Comparison of ENCODE assay signal across 13 cellular contexts in genomic region chr5:88662801-88663360, GRCh38.
A peak's percentile ranks its signal among the peaks of the same experiment; 100 is the strongest.
DNase-seq lines count a peak whose midpoint lies in the region; ATAC-seq, FAIRE-seq and TF ChIP-seq lines count a peak whose summit lies in the region.
"Had no signal": no experiment of that assay in that cellular context is flagged by ENCODE, and none has a peak within 500 bp of the region (broad histone marks: within the 10 kb centered on the region; RNA-seq: fewer than 3 reads in every experiment).

No MANE protein-coding gene starts in this region.

- no peak for ATAC-seq in stimulated activated naive CD8-positive, alpha-beta T cell treated with anti-CD3 and anti-CD28 coated beads, Interleukin-15, Interleukin-2, amounts not matched to agents 100 U/mL and 50 U/mL, for 24 hours
- no peak for ATAC-seq in GM18511 (IDR thresholded peaks at IDR 0.05; ENCODE audit: unreplicated experiment)
- ATAC-seq: CD8-positive, alpha-beta T cell had no signal

- H3K27ac ChIP-seq in astrocyte (ENCODE audit: low read depth, low read length) (peak overlapping the region; percentile 85), H1 (ENCODE audit: low read depth, low read length) (no peak overlapping the region)

- H3K79me1 ChIP-seq in H1 (ENCODE audit: low read depth, low read length), result no peaks in the 10 kb centered on the region

- no peak for TF ChIP-seq RAD21 in H1 (IDR thresholded peaks at IDR 0.05 in 1 of 2, conservative IDR thresholded peaks at IDR 0.05 in 1 of 2; ENCODE audit: low read depth in 2 of 2, low read length in 2 of 2)

- peaks cover 13% of the 10 kb centered on the region for H3K4me1 Mint-ChIP-seq in astrocyte (ENCODE audit: low read depth, unreplicated experiment)

- no peak overlapping the region for H2AK5ac ChIP-seq in H1 (ENCODE audit: low read depth, low read length)

- no peak overlapping the region for H3K14ac ChIP-seq in H1 (ENCODE audit: insufficient read length)

- peak; percentile 33 for DNase-seq in DMS 273 (lab: John Stamatoyannopoulos, UW; ENCODE audit: unreplicated experiment)
- DNase-seq in DMS 273 treated with DMSO at 0.1 percent for 48 hours (lab: John Stamatoyannopoulos, UW), result no peak
- peak; percentile 55 for DNase-seq in astrocyte (ENCODE audit: low read depth)
- no peak for DNase-seq in H1 (ENCODE audit: low read depth in 1 of 2, low spot score in 2 of 2)
- peak; percentile 57 for DNase-seq in superior temporal gyrus (ENCODE audit: extremely low spot score)
- DNase-seq in posterior cingulate gyrus, result no peak
- DNase-seq in stimulated activated naive CD8-positive, alpha-beta T cell treated with anti-CD3 and anti-CD28 coated beads, Interleukin-15, Interleukin-2, amounts not matched to agents 100 U/mL and 50 U/mL, for 24 hours, result no peak
- DNase-seq: CD8-positive, alpha-beta T cell; NCI-H1436; NCI-H2029 treated with DMSO at 0.1 percent for 48 hours; NCI-H524 treated with DMSO at 0.1 percent for 48 hours had no signal

- peaks cover 16% of the 10 kb centered on the region for H3K27me3 Mint-ChIP-seq in astrocyte (ENCODE audit: low read depth, unreplicated experiment)

- no peak overlapping the region for H3K18ac ChIP-seq in H1 (ENCODE audit: extremely low read depth, low read length)

- CTCF ChIA-PET in H1 (lab: Charles Lee; ENCODE audit: partially characterized antibody), result interaction anchor here (0.7 kb wide), 1 partner anchor 369 kb away, joined by 3 read pairs; no protein-coding TSS in a partner anchor

- no peaks in the 10 kb centered on the region for H3K9me3 Mint-ChIP-seq in astrocyte (ENCODE audit: unreplicated experiment)

- H2AFZ ChIP-seq in astrocyte (ENCODE audit: low read depth, low read length) (no peak overlapping the region), H1 (ENCODE audit: low read length) (no peak overlapping the region)

- H3K9ac ChIP-seq in astrocyte (ENCODE audit: low read length) (peak overlapping the region; percentile 54), H1 (replicated peaks in 1 of 4; ENCODE audit: extremely low read depth in 1 of 4, low read depth in 3 of 4, low read length in 3 of 4) (no peak overlapping the region)

- no peak overlapping the region for H4K91ac ChIP-seq in H1 (replicated peaks; ENCODE audit: insufficient read length, low read length)

- TF ChIP-seq POLR2A in H1 (IDR thresholded peaks at IDR 0.05; ENCODE audit: control extremely low read depth in 1 of 2, low read depth in 2 of 2, low read length in 2 of 2), result no peak

- H3K9me3 ChIP-seq in astrocyte (ENCODE audit: insufficient read depth, low read depth, low read length) (no peaks in the 10 kb centered on the region), H1 (ENCODE audit: insufficient read depth in 2 of 2, low read depth in 1 of 2, low read length in 1 of 2) (no peaks in the 10 kb centered on the region)
- H3K9me3 ChIP-seq: HAP-1 had no signal

- FAIRE-seq in astrocyte (lab: Jason Lieb, UNC), result no peak
- FAIRE-seq in H1 (lab: Jason Lieb, UNC), result no peak

- no peak overlapping the region for H2BK120ac ChIP-seq in H1 (replicated peaks; ENCODE audit: low read depth, low read length)

- peaks cover 37% of the 10 kb centered on the region for H3K4me1 ChIP-seq in astrocyte (ENCODE audit: insufficient read depth, low read length)
- H3K4me1 ChIP-seq in H1 (replicated peaks in 1 of 4; ENCODE audit: control insufficient read depth in 3 of 4, insufficient read depth in 4 of 4, low read length in 3 of 4), result peaks cover 12 to 31% (median 18%) of the 10 kb centered on the region in 4 experiments

- H2BK5ac ChIP-seq in H1 (ENCODE audit: low read depth, low read length), result no peak overlapping the region

- H3K4me2 ChIP-seq in astrocyte (ENCODE audit: low read length) (peak overlapping the region; percentile 82), H1 (ENCODE audit: insufficient read depth in 1 of 2, low read depth in 2 of 2, low read length in 2 of 2) (no peak overlapping the region)

- H2BK12ac ChIP-seq in H1 (ENCODE audit: low read depth, low read length), result no peak overlapping the region; the same call in 1 of the 2 replicates

- WGBS in H1 (ENCODE audit: extremely low coverage in 1 of 2, insufficient coverage in 1 of 2, insufficient read length in 1 of 2, insufficient replicate concordance in 2 of 2, low coverage in 1 of 2, low lambda C conversion rate in 2 of 2, missing lambda C conversion rate in 1 of 2), 2 experiments, result 9% methylated on average over 7 of the region's 7 CpGs; no CpG with 5 or more reads in 1 of the 2 experiments

- no peak overlapping the region for H2BK15ac ChIP-seq in H1 (ENCODE audit: low read length)

- H3K4me3 ChIP-seq in astrocyte (ENCODE audit: insufficient read depth, low read depth, low read length) (no peak overlapping the region), H1 (ENCODE audit: extremely low read depth in 1 of 4, insufficient read depth in 2 of 4, low read depth in 3 of 4, low read length in 4 of 4) (no peak overlapping the region)
- H3K4me3 ChIP-seq: HAP-1 had no signal

- no peak overlapping the region for H3K56ac ChIP-seq in H1 (replicated peaks; ENCODE audit: insufficient read length, low read depth, low read length)

- peaks cover 5% of the 10 kb centered on the region for H3K27me3 ChIP-seq in astrocyte (ENCODE audit: insufficient read depth, low read length)
- peaks cover 26 to 91% (median 56%) of the 10 kb centered on the region in 4 experiments for H3K27me3 ChIP-seq in H1 (replicated peaks in 1 of 4; ENCODE audit: control insufficient read depth in 3 of 4, extremely low read depth in 1 of 4, insufficient read depth in 3 of 4, low read length in 3 of 4)

- H3K23me2 ChIP-seq in H1 (ENCODE audit: low read depth, low read length), result peaks cover 8% of the 10 kb centered on the region

- no peak overlapping the region for H3K4me3 Mint-ChIP-seq in astrocyte (ENCODE audit: unreplicated experiment)
- H3K4me3 Mint-ChIP-seq: CD8-positive, alpha-beta T cell had no signal

- no peak overlapping the region for H2BK20ac ChIP-seq in H1 (ENCODE audit: low read length)

- TF ChIP-seq CTCF in astrocyte (IDR thresholded peaks at IDR 0.05; ENCODE audit: insufficient read depth, low read depth, low read length) (no peak), H1 (IDR thresholded peaks at IDR 0.05; ENCODE audit: control extremely low read depth in 1 of 3, insufficient read depth in 1 of 3, low read depth in 1 of 3, low read length in 3 of 3) (no peak)

- peaks cover 1% of the 10 kb centered on the region for H3K36me3 ChIP-seq in astrocyte (ENCODE audit: insufficient read depth, low read length)
- H3K36me3 ChIP-seq in H1 (ENCODE audit: control insufficient read depth in 2 of 4, insufficient read depth in 4 of 4, low read length in 3 of 4), result no peaks in the 10 kb centered on the region

- H4K8ac ChIP-seq in H1 (ENCODE audit: extremely low read depth, insufficient read depth, low read length), result no peak overlapping the region

- intact Hi-C loops in posterior cingulate gyrus (cut with DNase I), result loop anchor here (5.0 kb wide), 1 partner anchor 111 kb away; no protein-coding TSS in a partner anchor

- H4K5ac ChIP-seq in H1 (ENCODE audit: insufficient read length, low read depth, low read length), result no peak overlapping the region

- no peak for TF ChIP-seq EP300 in H1 (IDR thresholded peaks at IDR 0.05; ENCODE audit: borderline replicate concordance in 1 of 2, low read depth in 2 of 2, low read length in 2 of 2)

- H3K79me2 ChIP-seq in astrocyte (ENCODE audit: insufficient read depth, low read length) (peaks cover 60% of the 10 kb centered on the region), H1 (ENCODE audit: control insufficient read depth in 1 of 2, insufficient read depth in 2 of 2, low read length in 2 of 2) (no peaks in the 10 kb centered on the region)

- no peak overlapping the region for H3K27ac Mint-ChIP-seq in astrocyte (ENCODE audit: unreplicated experiment)
- H3K27ac Mint-ChIP-seq: CD8-positive, alpha-beta T cell had no signal

- no peak overlapping the region for H3K4ac ChIP-seq in H1 (replicated peaks; ENCODE audit: insufficient read length, low read depth, low read length)

- POLR2A ChIA-PET in H1 (lab: Charles Lee; ENCODE audit: partially characterized antibody), result interaction anchor here (0.8 to 4.6 kb wide), 4 partner anchors 9 to 22 kb away, joined by 3 to 25 read pairs (median 6); no protein-coding TSS in a partner anchor

- H3K36me3 Mint-ChIP-seq in astrocyte (ENCODE audit: low read depth, unreplicated experiment), result no peaks in the 10 kb centered on the region
- H3K36me3 Mint-ChIP-seq: CD8-positive, alpha-beta T cell had no signal

- H3K23ac ChIP-seq in H1 (ENCODE audit: insufficient read length), result no peak overlapping the region

- H4K20me1 ChIP-seq in astrocyte (ENCODE audit: insufficient read depth, low read length), result no peaks in the 10 kb centered on the region
- peaks cover 0 to 9% of the 10 kb centered on the region in 2 experiments for H4K20me1 ChIP-seq in H1 (replicated peaks in 1 of 2; ENCODE audit: control insufficient read depth in 1 of 2, insufficient read depth in 2 of 2, low read length in 2 of 2)

TF ChIP-seq in H1, 55 proteins besides CTCF, POLR2A, EP300 and RAD21:
- TF ChIP-seq CEBPB (IDR thresholded peaks at IDR 0.05; ENCODE audit: low read depth, low read length) (no peak), SUZ12 (IDR thresholded peaks at IDR 0.05; ENCODE audit: low read length) (0 out of 2 replicates have a peak, but pooled peaks have one; percentile 21)

Comparison
In these comparisons a context has a peak if more than half of its experiments do, and no peak if none do; other contexts are left out.
1. DNase-seq: peak in DMS 273 (single experiment), astrocyte (single experiment) and superior temporal gyrus (single experiment); none in DMS 273 treated with DMSO at 0.1 percent for 48 hours (single experiment), H1 (0 of 2), posterior cingulate gyrus (0 of 10) and stimulated activated naive CD8-positive, alpha-beta T cell treated with anti-CD3 and anti-CD28 coated beads, Interleukin-15, Interleukin-2, amounts not matched to agents 100 U/mL and 50 U/mL, for 24 hours (single experiment).